Comparison of ENCODE assay signal across 8 cellular contexts in the genomic region with DNA sequence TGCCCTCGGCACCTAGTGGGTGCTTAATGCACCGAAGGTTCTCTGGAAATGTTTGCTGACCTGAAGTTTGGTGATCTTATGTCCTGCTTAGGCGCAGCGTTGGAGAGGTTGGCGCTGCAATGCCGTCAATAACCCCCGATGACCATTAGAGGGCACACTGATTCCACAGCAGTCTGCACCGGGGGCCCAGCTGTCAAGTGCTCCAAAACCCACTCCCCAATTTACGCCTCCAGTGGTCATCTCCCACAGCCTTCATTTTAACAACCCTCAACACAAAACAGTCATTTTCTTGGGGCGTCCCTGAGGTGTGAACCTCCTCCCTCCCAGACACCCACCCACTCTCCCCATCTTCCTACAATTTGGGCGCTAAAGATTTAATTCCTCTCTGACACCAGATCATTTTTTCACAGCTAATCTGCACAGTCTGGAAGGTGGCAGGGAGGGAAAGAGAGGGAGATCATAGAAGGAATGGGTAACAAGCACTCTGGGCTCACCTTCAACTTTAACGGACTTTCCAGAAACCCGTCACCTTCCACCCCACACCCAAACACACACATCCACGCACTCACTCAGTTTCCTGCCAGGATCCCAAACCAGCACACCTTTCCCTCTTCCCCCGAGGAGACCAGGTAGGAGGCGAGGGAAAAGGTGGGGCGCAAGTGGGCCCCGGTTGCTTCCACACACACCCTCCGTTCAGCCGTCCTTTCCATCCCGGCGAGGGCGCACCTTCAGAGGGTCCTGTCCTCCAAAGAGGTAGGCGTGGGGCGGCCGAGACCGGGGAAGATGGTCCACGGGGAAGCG. TPM values are rescaled to one million over a fixed set of nuclear protein-coding genes. Genes with fewer than 3 reads are reported as not detected.
A peak's percentile ranks its signal among the peaks of the same experiment; 100 is the strongest.
DNase-seq lines count a peak whose midpoint lies in the region; ATAC-seq and TF ChIP-seq lines count a peak whose summit lies in the region.

No MANE protein-coding gene starts in this region.

- H3K36me3 Mint-ChIP-seq in activated CD4-positive, alpha-beta memory T cell treated with anti-CD3 and anti-CD28 coated beads, Interleukin-2, amount 10 ng/mL, durations not matched to agents 7 days and 5 days (ENCODE audit: low read depth): no peaks in the 10 kb centered on the region

- H3K9me3 ChIP-seq in mononuclear cell (ENCODE audit: low read depth, low read length): no peaks in the 10 kb centered on the region
- no peaks in the 10 kb centered on the region for H3K9me3 ChIP-seq in suprapubic skin

- ATAC-seq in HG03108 (IDR thresholded peaks at IDR 0.05; ENCODE audit: unreplicated experiment): no peak

- CTCF ChIA-PET in activated CD4-positive, alpha-beta memory T cell treated with anti-CD3 and anti-CD28 coated beads, Interleukin-2, amount 10 ng/mL, durations not matched to agents 7 days and 5 days (lab: Charles Lee): interaction anchor here (0.6 to 1.8 kb wide), 8 partner anchors 41 to 438 kb away, joined by 3 to 5 read pairs (median 3); no protein-coding TSS in a partner anchor

- no peaks in the 10 kb centered on the region for H3K9me3 Mint-ChIP-seq in activated CD4-positive, alpha-beta memory T cell treated with anti-CD3 and anti-CD28 coated beads, Interleukin-2, amount 10 ng/mL, durations not matched to agents 7 days and 5 days

- H3K4me1 ChIP-seq in mononuclear cell (ENCODE audit: insufficient read depth, low read length) (peaks cover 26% of the 10 kb centered on the region), suprapubic skin (peaks cover 22% of the 10 kb centered on the region)

- peaks cover 55% of the 10 kb centered on the region for H3K27me3 Mint-ChIP-seq in activated CD4-positive, alpha-beta memory T cell treated with anti-CD3 and anti-CD28 coated beads, Interleukin-2, amount 10 ng/mL, durations not matched to agents 7 days and 5 days

- no peak overlapping the region for H3K27ac Mint-ChIP-seq in activated CD4-positive, alpha-beta memory T cell treated with anti-CD3 and anti-CD28 coated beads, Interleukin-2, amount 10 ng/mL, durations not matched to agents 7 days and 5 days

- peaks cover 5% of the 10 kb centered on the region for H3K36me3 ChIP-seq in suprapubic skin

- DNase-seq in activated gamma-delta T cell treated with Interleukin-2 at 50 U/mL for 16 hours: peak; percentile 28
- DNase-seq in activated gamma-delta T cell (lab: John Stamatoyannopoulos, UW): no peak
- peak; percentile 8 for DNase-seq in NCI-H2171 (lab: John Stamatoyannopoulos, UW)
- DNase-seq in activated CD4-positive, alpha-beta memory T cell treated with anti-CD3 and anti-CD28 coated beads, Interleukin-2, amount 10 ng/mL, durations not matched to agents 7 days and 5 days: peak; percentile 58
- peak; percentile 64 for DNase-seq in epithelial cell of esophagus (ENCODE audit: low read depth)
- DNase-seq in suprapubic skin (ENCODE audit: low spot score in 2 of 2): no peak

- peak; percentile 92 for TF ChIP-seq CTCF in epithelial cell of esophagus (IDR thresholded peaks at IDR 0.05; ENCODE audit: insufficient read depth, low read depth, low read length, missing control alignments)
- TF ChIP-seq CTCF in suprapubic skin (IDR thresholded peaks at IDR 0.05): peak; percentile 71 to 88

- peaks cover 26% of the 10 kb centered on the region for H3K4me1 Mint-ChIP-seq in activated CD4-positive, alpha-beta memory T cell treated with anti-CD3 and anti-CD28 coated beads, Interleukin-2, amount 10 ng/mL, durations not matched to agents 7 days and 5 days

- H3K4me3 ChIP-seq in epithelial cell of esophagus (ENCODE audit: low read length) (peak overlapping the region; percentile 25), mononuclear cell (ENCODE audit: low read length) (peak overlapping the region; percentile 6), suprapubic skin (peak overlapping the region; percentile 50)

- 3% methylated on average over 26 of the region's 29 CpGs for WGBS in suprapubic skin

- peak overlapping the region; percentile 23 for H3K27ac ChIP-seq in suprapubic skin

- TF ChIP-seq EP300 in suprapubic skin (IDR thresholded peaks at IDR 0.05): no peak

- peak overlapping the region; percentile 69 for H3K4me3 Mint-ChIP-seq in activated CD4-positive, alpha-beta memory T cell treated with anti-CD3 and anti-CD28 coated beads, Interleukin-2, amount 10 ng/mL, durations not matched to agents 7 days and 5 days

- H3K27me3 ChIP-seq in mononuclear cell (ENCODE audit: insufficient read depth, low read length): peaks cover 43% of the 10 kb centered on the region
- peaks cover 13% of the 10 kb centered on the region for H3K27me3 ChIP-seq in suprapubic skin

- POLR2A ChIA-PET in activated CD4-positive, alpha-beta memory T cell treated with anti-CD3 and anti-CD28 coated beads, Interleukin-2, amount 10 ng/mL, durations not matched to agents 7 days and 5 days (lab: Charles Lee): interaction anchor here (1.3 kb wide), 1 partner anchor 309 kb away, joined by 3 read pairs; no protein-coding TSS in a partner anchor

- TF ChIP-seq POLR2A in suprapubic skin (IDR thresholded peaks at IDR 0.05): no peak

RNA-seq across cellular contexts. Expression of gene NPR1, which starts 0.6 kb away (rescaled TPM):
- total RNA-seq in activated CD4-positive, alpha-beta memory T cell treated with anti-CD3 and anti-CD28 coated beads, Interleukin-2, amount 10 ng/mL, durations not matched to agents 7 days and 5 days: not detected
- total RNA-seq in mononuclear cell: not detected
- total RNA-seq in suprapubic skin: 10 to 100 TPM in 1 of 4 donors, 1 to 10 TPM in 3; 4.7 to 19.2 (median 6.9) TPM

RNA-seq across cellular contexts. Expression of gene ILF2, which starts 7.1 kb away (rescaled TPM):
- total RNA-seq in activated CD4-positive, alpha-beta memory T cell treated with anti-CD3 and anti-CD28 coated beads, Interleukin-2, amount 10 ng/mL, durations not matched to agents 7 days and 5 days: 100 to 1,000 TPM; 166 to 169 TPM
- total RNA-seq in mononuclear cell (138 TPM), suprapubic skin (100 to 1,000 TPM in 3 of 4 donors, 10 to 100 TPM in 1; 68.2 to 149 (median 127) TPM)

RNA-seq across cellular contexts. Expression of gene SNAPIN, which starts 19.4 kb away (rescaled TPM):
- total RNA-seq in activated CD4-positive, alpha-beta memory T cell treated with anti-CD3 and anti-CD28 coated beads, Interleukin-2, amount 10 ng/mL, durations not matched to agents 7 days and 5 days: 10 to 100 TPM; 35.0 to 35.6 TPM
- total RNA-seq in mononuclear cell: 10.2 TPM
- 10 to 100 TPM; 33.6 to 41.1 (median 35.6) TPM for total RNA-seq in suprapubic skin

RNA-seq across cellular contexts. Expression of gene CHTOP, which starts 44.1 kb away (rescaled TPM):
- total RNA-seq in activated CD4-positive, alpha-beta memory T cell treated with anti-CD3 and anti-CD28 coated beads, Interleukin-2, amount 10 ng/mL, durations not matched to agents 7 days and 5 days: 10 to 100 TPM; 84.7 to 87.1 TPM
- total RNA-seq in mononuclear cell (75.2 TPM), suprapubic skin (10 to 100 TPM; 56.8 to 78.1 (median 58.2) TPM)

RNA-seq across cellular contexts. Expression of gene S100A1, which starts 49.7 kb away (rescaled TPM):
- not detected for total RNA-seq in activated CD4-positive, alpha-beta memory T cell treated with anti-CD3 and anti-CD28 coated beads, Interleukin-2, amount 10 ng/mL, durations not matched to agents 7 days and 5 days
- total RNA-seq in mononuclear cell: not detected
- total RNA-seq in suprapubic skin: 10 to 100 TPM; 17.9 to 33.2 (median 21.1) TPM

Comparison
In these comparisons a context has a peak if more than half of its experiments do, and no peak if none do; other contexts are left out.
1. DNase-seq: peak in activated gamma-delta T cell treated with Interleukin-2 at 50 U/mL for 16 hours (single experiment), NCI-H2171 (single experiment), activated CD4-positive, alpha-beta memory T cell treated with anti-CD3 and anti-CD28 coated beads, Interleukin-2, amount 10 ng/mL, durations not matched to agents 7 days and 5 days (single experiment) and epithelial cell of esophagus (single experiment); none in activated gamma-delta T cell (single experiment) and suprapubic skin (0 of 2).
2. Peak in every context shown above with its lines, with median percentiles within 50 percentile points of each other: H3K4me3 ChIP-seq.